ENCODE assay signal across 12 cellular contexts in the genomic region with DNA sequence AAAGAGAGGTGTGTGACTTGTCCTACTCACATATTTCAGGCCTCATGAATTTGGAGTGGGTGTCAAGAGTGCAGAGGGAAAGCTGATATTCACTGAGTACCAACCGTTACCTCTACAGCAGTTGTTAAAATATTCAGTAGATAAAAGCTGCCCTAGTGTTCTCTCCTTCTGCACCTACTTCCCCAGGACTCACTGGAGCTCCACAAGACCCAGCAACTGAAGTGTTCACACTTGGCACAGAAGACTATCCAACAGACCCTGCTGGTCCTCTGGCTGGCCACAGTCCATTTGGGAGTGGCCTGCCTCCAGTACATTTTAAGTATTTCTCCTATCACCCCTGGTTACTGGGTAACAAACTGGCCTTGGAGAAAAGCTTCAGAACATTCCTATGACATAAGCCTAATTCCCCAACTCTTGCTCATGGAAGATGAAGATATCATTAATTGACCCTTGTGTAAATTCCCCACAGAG.
DNase-seq lines count a peak whose midpoint lies in the region; ATAC-seq and TF ChIP-seq lines count a peak whose summit lies in the region.
"Had no signal": no experiment of that assay in that cellular context is flagged by ENCODE, and none has a peak within 500 bp of the region (broad histone marks: within the 10 kb centered on the region; RNA-seq: fewer than 3 reads in every experiment).

No MANE protein-coding gene starts in this region.

- H3K27ac ChIP-seq in thyroid gland: peak overlapping the region; percentile 27 to 56 (median 39)

- intact Hi-C loops in thyroid gland (cut with DNase I): no loop called here

- in situ Hi-C loops in astrocyte of the spinal cord (cut with HindIII; ENCODE audit: low sequenced_read_pairs): no loop called here

- TF ChIP-seq CTCF in astrocyte of the spinal cord (IDR thresholded peaks at IDR 0.05; ENCODE audit: low read depth, low read length) (no peak), thyroid gland (IDR thresholded peaks at IDR 0.05) (no peak)

- H3K36me3 ChIP-seq in thyroid gland: peaks cover 0 to 6% of the 10 kb centered on the region in 2 donors

- no peaks in the 10 kb centered on the region for H3K9me3 ChIP-seq in thyroid gland

- H3K4me3 ChIP-seq in astrocyte of the spinal cord (ENCODE audit: low read depth, low read length) (no peak overlapping the region), thyroid gland (replicated peaks in 1 of 3) (no peak overlapping the region)

- peak; percentile 17 for DNase-seq in DMS53 (lab: John Stamatoyannopoulos, UW)
- DNase-seq in DMS53 treated with DMSO at 0.1 percent for 48 hours (lab: John Stamatoyannopoulos, UW; ENCODE audit: unreplicated experiment): no peak
- DNase-seq in astrocyte of the spinal cord (ENCODE audit: low read depth, low spot score): peak; percentile 51
- peak; percentile 2 for DNase-seq in hepatic stellate cell (ENCODE audit: low spot score)
- DNase-seq in thyroid gland: peak; percentile 82 to 84
- no peak for DNase-seq in NCI-H82 (lab: John Stamatoyannopoulos, UW)
- no peak for DNase-seq in middle frontal gyrus (ENCODE audit: extremely low spot score, low spot score)
- DNase-seq: 8988T; activated CD4-positive, alpha-beta memory T cell treated with anti-CD3 and anti-CD28 coated beads, Interleukin-2, amount 10 ng/mL, durations not matched to agents 7 days and 5 days; activated gamma-delta T cell; naive B cell had no signal

- peak in 1 of 2 donors; percentile 21 for TF ChIP-seq POLR2A in thyroid gland (IDR thresholded peaks at IDR 0.05)

- peaks cover 9 to 11% of the 10 kb centered on the region in 2 donors for H3K4me1 ChIP-seq in thyroid gland

- no peaks in the 10 kb centered on the region for H3K27me3 ChIP-seq in thyroid gland

- ATAC-seq in GM21390 (IDR thresholded peaks at IDR 0.05; ENCODE audit: unreplicated experiment): no peak

- WGBS in thyroid gland, 2 donors: 9 to 27% methylated on average over 1 of the region's 1 CpG

Comparison
In these comparisons a context has a peak if more than half of its experiments do, and no peak if none do; other contexts are left out.
1. DNase-seq: peak in DMS53 (single experiment), astrocyte of the spinal cord (single experiment), hepatic stellate cell (single experiment) and thyroid gland (2 of 2); none in DMS53 treated with DMSO at 0.1 percent for 48 hours (single experiment), NCI-H82 (single experiment) and middle frontal gyrus (single experiment).